In the genomic region with DNA sequence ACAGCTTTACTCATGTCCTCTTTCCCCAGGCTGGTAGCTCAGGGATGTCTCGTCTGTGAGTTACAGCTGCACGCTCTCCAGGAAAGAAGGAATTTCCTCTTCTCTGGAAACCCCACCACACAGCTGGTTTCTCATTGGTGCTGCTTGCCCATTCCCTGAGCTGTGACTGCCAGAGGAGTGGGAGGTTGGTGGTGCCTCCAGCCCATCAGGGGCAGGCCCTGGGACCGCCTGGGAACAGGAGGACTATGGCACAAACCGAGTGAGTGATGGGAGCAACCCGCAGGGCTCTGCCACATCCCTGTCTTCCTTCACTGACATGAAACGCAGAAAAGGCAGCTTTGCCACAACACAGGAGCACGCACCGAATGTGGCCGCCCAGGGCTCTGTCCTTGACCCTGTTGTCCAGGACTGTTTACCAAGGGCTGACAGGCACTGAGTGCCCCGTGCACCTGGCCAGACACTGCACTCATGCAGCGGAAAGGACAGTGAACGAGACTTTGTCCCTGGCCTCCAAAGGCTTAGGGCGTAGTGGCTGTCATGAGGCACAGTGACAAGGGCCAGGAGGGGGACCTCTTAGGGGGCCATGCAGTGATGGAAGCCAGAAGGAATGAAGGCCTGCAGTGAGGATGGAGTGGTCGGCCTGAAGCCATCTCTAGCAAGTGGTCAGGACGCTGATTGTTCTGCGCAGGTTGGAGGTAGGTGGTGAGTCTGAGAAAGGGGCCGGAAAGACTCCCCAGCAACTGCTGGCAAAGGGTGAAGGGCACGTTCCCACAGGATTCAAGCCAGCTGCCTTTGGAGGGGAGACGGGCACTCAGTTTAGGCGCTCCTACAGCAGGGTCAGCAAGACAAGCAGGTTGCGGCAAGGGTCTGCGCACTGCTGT, we compare ENCODE assay signal across 8 cellular contexts. TPM values are rescaled to one million over a fixed set of nuclear protein-coding genes. Genes with fewer than 3 reads are reported as not detected.
DNase-seq lines count a peak whose midpoint lies in the region; ATAC-seq, FAIRE-seq and TF ChIP-seq lines count a peak whose summit lies in the region.

No MANE protein-coding gene starts in this region.

- TF ChIP-seq CTCF in RWPE2 (IDR thresholded peaks at IDR 0.05; ENCODE audit: poor library complexity, severe bottlenecking) (no peak), epithelial cell of proximal tubule (conservative IDR thresholded peaks at IDR 0.05; ENCODE audit: low read depth, low read length) (no peak)

- H3K9ac ChIP-seq in rectal smooth muscle tissue (ENCODE audit: low read length) = no peak overlapping the region

- H3K9me3 ChIP-seq in RWPE2 (ENCODE audit: severe bottlenecking) = no peaks in the 10 kb centered on the region

- DNase-seq in RWPE2 (ENCODE audit: low spot score) (no peak), epithelial cell of proximal tubule (ENCODE audit: low read depth) (no peak), GM19239 (ENCODE audit: insufficient read length, low spot score) (no peak), posterior vena cava (ENCODE audit: low spot score) (no peak), foreskin melanocyte (no peak), hypothalamus (lab: John Stamatoyannopoulos, UW) (no peak)

- H3K4me1 ChIP-seq in RWPE2 (ENCODE audit: insufficient read depth, poor library complexity, severe bottlenecking) (peaks cover 6% of the 10 kb centered on the region), rectal smooth muscle tissue (ENCODE audit: control insufficient read depth, insufficient read depth, low read length) (peaks cover 19% of the 10 kb centered on the region)

- H3K27me3 ChIP-seq in RWPE2 (ENCODE audit: insufficient read depth, poor library complexity, severe bottlenecking) (no peaks in the 10 kb centered on the region), rectal smooth muscle tissue (ENCODE audit: control insufficient read depth, insufficient read depth, low read length) (no peaks in the 10 kb centered on the region)

- intact Hi-C loops in posterior vena cava (cut with DNase I) = loop anchor here in 1 of 2 donors (5.0 kb wide), 1 partner anchor 36 kb away; the partner anchor contains the start of gene VWA1

- no peak for ATAC-seq in RWPE2 (ENCODE audit: low read depth)

- no peak for FAIRE-seq in GM19239 (lab: Jason Lieb, UNC)

- H3K36me3 ChIP-seq in RWPE2 (ENCODE audit: low read depth) (peaks cover 64% of the 10 kb centered on the region), rectal smooth muscle tissue (ENCODE audit: control insufficient read depth, insufficient read depth, low read length) (peaks cover 29% of the 10 kb centered on the region)

- peak overlapping the region; percentile 66 for H3K27ac ChIP-seq in RWPE2 (ENCODE audit: poor library complexity, severe bottlenecking)
- H3K27ac ChIP-seq in rectal smooth muscle tissue (ENCODE audit: low read depth, low read length) = no peak overlapping the region

- H3K4me3 ChIP-seq in GM08714 (ENCODE audit: low read length) = peak overlapping the region; percentile 93; the same call in 1 of the 2 replicates
- H3K4me3 ChIP-seq in RWPE2 (ENCODE audit: severe bottlenecking) = peak overlapping the region; percentile 73
- peak overlapping the region; percentile 99 for H3K4me3 ChIP-seq in epithelial cell of proximal tubule (ENCODE audit: low read depth, low read length)
- peak overlapping the region; percentile 98 for H3K4me3 ChIP-seq in rectal smooth muscle tissue (ENCODE audit: low read length)

RNA-seq across cellular contexts. Expression of gene CCNL2, which starts 1.7 kb away (rescaled TPM):
- total RNA-seq in epithelial cell of proximal tubule (47.3 and 96.3 TPM in 2 replicates), posterior vena cava (100 to 1,000 TPM; 102 to 109 TPM)

RNA-seq across cellular contexts. Expression of gene MRPL20, which starts 6.3 kb away (rescaled TPM):
- 150 and 246 TPM in 2 replicates for total RNA-seq in epithelial cell of proximal tubule
- total RNA-seq in posterior vena cava = 10 to 100 TPM; 69.7 to 75.0 TPM

RNA-seq across cellular contexts. Expression of gene ANKRD65, which starts 20.3 kb away (rescaled TPM):
- total RNA-seq in epithelial cell of proximal tubule = 2.7 and 4.0 TPM in 2 replicates
- total RNA-seq in posterior vena cava = 1 to 10 TPM; 2.4 to 7.4 TPM

RNA-seq across cellular contexts. Expression of gene AURKAIP1, which starts 25.8 kb away (rescaled TPM):
- total RNA-seq in epithelial cell of proximal tubule = 258 and 347 TPM in 2 replicates
- total RNA-seq in posterior vena cava = 10 to 100 TPM; 70.9 to 78.8 TPM

RNA-seq across cellular contexts. Expression of gene VWA1, which starts 34.7 kb away (rescaled TPM):
- total RNA-seq in epithelial cell of proximal tubule (41.6 and 56.3 TPM in 2 replicates), posterior vena cava (10 to 100 TPM; 59.8 to 67.7 TPM)
